In genomic region chr19:52464798-52465470, GRCh38 we compare ENCODE assay signal across 12 cellular contexts. TPM values are rescaled to one million over a fixed set of nuclear protein-coding genes. Genes with fewer than 3 reads are reported as not detected.
DNase-seq lines count a peak whose midpoint lies in the region; ATAC-seq, FAIRE-seq and TF ChIP-seq lines count a peak whose summit lies in the region.
"Had no signal": no experiment of that assay in that cellular context is flagged by ENCODE, and none has a peak within 500 bp of the region (broad histone marks: within the 10 kb centered on the region; RNA-seq: fewer than 3 reads in every experiment).

No MANE protein-coding gene starts in this region.

- H3K27me3 Mint-ChIP-seq in brain: peaks cover 8% of the 10 kb centered on the region
- H3K27me3 Mint-ChIP-seq in activated T-cell treated with anti-CD3 and anti-CD28 coated beads, Interleukin-2, amount 50 U/mL, for 72 hours (ENCODE audit: low read depth): no peaks in the 10 kb centered on the region
- H3K27me3 Mint-ChIP-seq: activated T-cell treated with anti-CD3 and anti-CD28 coated beads, Interleukin-2, amount 50 U/mL, for 24 hours; natural killer cell treated with Interleukin-12 subunit alpha and Interleukin-12 subunit beta and Interleukin-15 and Interleukin-18, amount 100 ng/mL, for 72 hours had no signal

- TF ChIP-seq CTCF in brain (conservative IDR thresholded peaks at IDR 0.05): peak; percentile 39 to 41
- no peak for TF ChIP-seq CTCF in kidney (IDR thresholded peaks at IDR 0.05; ENCODE audit: borderline replicate concordance, extremely low read depth, insufficient read depth)

- H3K36me3 Mint-ChIP-seq in brain: peaks cover 65% of the 10 kb centered on the region
- H3K36me3 Mint-ChIP-seq in activated T-cell treated with anti-CD3 and anti-CD28 coated beads, Interleukin-2, amount 50 U/mL, for 72 hours (ENCODE audit: insufficient read depth in 2 of 2): peaks cover 37 to 41% of the 10 kb centered on the region in 2 donors

- no peak overlapping the region for H3K9ac ChIP-seq in kidney (ENCODE audit: low read length in 2 of 2)

- H3K27ac ChIP-seq in kidney (ENCODE audit: low read depth in 2 of 2, low read length in 2 of 2): no peak overlapping the region
- H3K27ac ChIP-seq: body of pancreas had no signal

- FAIRE-seq in urothelium cell line (lab: Jason Lieb, UNC) (no peak), kidney (lab: Jason Lieb, UNC) (no peak)

- no peaks in the 10 kb centered on the region for H3K4me1 ChIP-seq in kidney (ENCODE audit: control insufficient read depth in 1 of 2, insufficient read depth in 1 of 2, low read depth in 1 of 2, low read length in 2 of 2)
- H3K4me1 ChIP-seq: body of pancreas had no signal

- H3K9me3 ChIP-seq in kidney (ENCODE audit: control insufficient read depth in 1 of 2, low read length in 2 of 2): peaks cover 37 to 83% of the 10 kb centered on the region in 2 donors

- DNase-seq in NCI-H345 (lab: John Stamatoyannopoulos, UW) (peak; percentile 22), NCI-H345 treated with DMSO at 0.1 percent for 48 hours (lab: John Stamatoyannopoulos, UW; ENCODE audit: unreplicated experiment) (no peak), NCI-H526 (lab: John Stamatoyannopoulos, UW) (peak; percentile 29 to 80), urothelium cell line (ENCODE audit: low spot score) (peak; percentile 23), kidney (no peak), NK-92 (lab: John Stamatoyannopoulos, UW; ENCODE audit: unreplicated experiment) (no peak)
- DNase-seq in activated T-cell treated with anti-CD3 and anti-CD28 coated beads, Interleukin-2, amount 50 U/mL, for 72 hours: no peak
- DNase-seq: activated T-cell treated with anti-CD3 and anti-CD28 coated beads, Interleukin-2, amount 50 U/mL, for 24 hours; body of pancreas; erythroblast had no signal

- peaks cover 0 to 2% of the 10 kb centered on the region in 2 donors for H3K36me3 ChIP-seq in kidney (ENCODE audit: control insufficient read depth in 1 of 2, insufficient read depth in 2 of 2, low read length in 2 of 2)

- peaks cover 40 to 78% (median 58%) of the 10 kb centered on the region in 5 experiments for H3K9me3 Mint-ChIP-seq in brain
- H3K9me3 Mint-ChIP-seq in activated T-cell treated with anti-CD3 and anti-CD28 coated beads, Interleukin-2, amount 50 U/mL, for 72 hours: peaks cover 11 to 29% of the 10 kb centered on the region in 2 donors

- H3K4me3 ChIP-seq in kidney (ENCODE audit: low read length in 2 of 2): no peak overlapping the region
- H3K4me3 ChIP-seq: body of pancreas had no signal

- no peak overlapping the region for H3K27ac Mint-ChIP-seq in brain
- H3K27ac Mint-ChIP-seq in activated T-cell treated with anti-CD3 and anti-CD28 coated beads, Interleukin-2, amount 50 U/mL, for 72 hours: no peak overlapping the region
- H3K27ac Mint-ChIP-seq: activated T-cell treated with anti-CD3 and anti-CD28 coated beads, Interleukin-2, amount 50 U/mL, for 24 hours; natural killer cell treated with Interleukin-12 subunit alpha and Interleukin-12 subunit beta and Interleukin-15 and Interleukin-18, amount 100 ng/mL, for 72 hours had no signal

- intact Hi-C loops in kidney (cut with DNase I): no loop called here

- H3K4me3 Mint-ChIP-seq in brain: no peak overlapping the region
- H3K4me3 Mint-ChIP-seq in activated T-cell treated with anti-CD3 and anti-CD28 coated beads, Interleukin-2, amount 50 U/mL, for 72 hours: no peak overlapping the region
- H3K4me3 Mint-ChIP-seq: activated T-cell treated with anti-CD3 and anti-CD28 coated beads, Interleukin-2, amount 50 U/mL, for 24 hours; natural killer cell treated with Interleukin-12 subunit alpha and Interleukin-12 subunit beta and Interleukin-15 and Interleukin-18, amount 100 ng/mL, for 72 hours had no signal

- ATAC-seq in activated T-cell treated with anti-CD3 and anti-CD28 coated beads, Interleukin-2, amount 50 U/mL, for 72 hours (replicated peaks in 1 of 2): no peak
- ATAC-seq: body of pancreas; natural killer cell treated with Interleukin-12 subunit alpha and Interleukin-12 subunit beta and Interleukin-15 and Interleukin-18, amount 100 ng/mL, for 72 hours had no signal

- H3K4me1 Mint-ChIP-seq in brain: no peaks in the 10 kb centered on the region
- H3K4me1 Mint-ChIP-seq in activated T-cell treated with anti-CD3 and anti-CD28 coated beads, Interleukin-2, amount 50 U/mL, for 72 hours (ENCODE audit: low read depth): no peaks in the 10 kb centered on the region

RNA-seq across cellular contexts. Expression of gene ZNF578, which starts 11.6 kb away (rescaled TPM):
- polyA plus RNA-seq in brain (ENCODE audit: insufficient read depth, low read depth, low replicate concordance): 3.7 TPM
- 3.7 TPM for total RNA-seq in kidney
- 0.69 TPM for polyA plus RNA-seq in kidney (ENCODE audit: insufficient read depth, low read depth, low replicate concordance)
- 1 to 10 TPM in 1 of 2 donors, under 1 TPM in 1; 0.93 to 1.9 TPM for total RNA-seq in activated T-cell treated with anti-CD3 and anti-CD28 coated beads, Interleukin-2, amount 50 U/mL, for 72 hours

RNA-seq across cellular contexts. Expression of gene ZNF534, which starts 36.0 kb away (rescaled TPM):
- polyA plus RNA-seq in brain (ENCODE audit: insufficient read depth, low read depth, low replicate concordance) (0.27 TPM), kidney (ENCODE audit: insufficient read depth, low read depth, low replicate concordance) (not detected)
- not detected for total RNA-seq in kidney
- not detected for total RNA-seq in activated T-cell treated with anti-CD3 and anti-CD28 coated beads, Interleukin-2, amount 50 U/mL, for 72 hours
- total RNA-seq: body of pancreas; natural killer cell treated with Interleukin-12 subunit alpha and Interleukin-12 subunit beta and Interleukin-15 and Interleukin-18, amount 100 ng/mL, for 72 hours had no signal

Comparison
In these comparisons a context has a peak if more than half of its experiments do, and no peak if none do; other contexts are left out.
1. DNase-seq: peak in NCI-H345 (single experiment), NCI-H526 (2 of 2) and urothelium cell line (single experiment); none in NCI-H345 treated with DMSO at 0.1 percent for 48 hours (single experiment), kidney (single experiment), activated T-cell treated with anti-CD3 and anti-CD28 coated beads, Interleukin-2, amount 50 U/mL, for 72 hours (0 of 2) and NK-92 (single experiment).